ENCODE assay signal across 22 cellular contexts in the genomic region with DNA sequence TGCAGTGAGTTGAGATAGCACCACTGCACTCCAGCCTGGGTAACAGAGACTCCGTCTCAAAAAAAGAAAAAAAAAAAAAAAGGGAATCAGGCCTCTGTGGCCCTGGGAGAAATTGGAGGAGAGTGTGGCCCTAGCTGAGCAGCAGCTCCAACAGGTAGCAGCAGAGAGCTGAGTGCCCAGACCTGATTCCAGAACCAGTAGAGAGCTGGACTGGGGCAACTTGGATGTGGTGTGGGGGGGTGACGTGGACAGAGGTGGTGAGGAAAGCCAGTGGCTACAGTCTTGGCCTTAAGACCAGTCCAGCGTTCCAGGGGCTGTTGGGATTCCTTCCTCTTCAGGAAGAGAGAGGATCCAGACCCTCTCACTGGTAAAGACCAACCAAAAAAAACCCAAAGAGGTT. TPM values are rescaled to one million over a fixed set of nuclear protein-coding genes. Genes with fewer than 3 reads are reported as not detected.
"Had no signal": no experiment of that assay in that cellular context is flagged by ENCODE, and none has a peak within 500 bp of the region (broad histone marks: within the 10 kb centered on the region; RNA-seq: fewer than 3 reads in every experiment).

No MANE protein-coding gene starts in this region.

- H3K27ac ChIP-seq: ascending aorta, hepatocyte, left lung, stomach, testis, WERI-Rb-1 had no signal

- DNase-seq: activated CD4-positive, alpha-beta memory T cell treated with anti-CD3 and anti-CD28 coated beads for 36 hours; activated CD8-positive, alpha-beta memory T cell treated with anti-CD3 and anti-CD28 coated beads, Interleukin-2, amount 10 ng/mL, durations not matched to agents 7 days and 5 days; activated naive CD4-positive, alpha-beta T cell treated with anti-CD3 and anti-CD28 coated beads, Interleukin-2, amount 10 ng/mL, durations not matched to agents 7 days and 5 days; activated T-cell treated with anti-CD3 and anti-CD28 coated beads, Interleukin-2, amount 50 U/mL, for 1 hour; kidney; left lung; mammary epithelial cell; naive B cell; stomach; testis; WERI-Rb-1 had no signal

- H2AFZ ChIP-seq: hepatocyte had no signal

- ATAC-seq: activated CD8-positive, alpha-beta memory T cell treated with anti-CD3 and anti-CD28 coated beads, Interleukin-2, amount 10 ng/mL, durations not matched to agents 7 days and 5 days; esophagus mucosa; left lung; sciatic nerve had no signal

- H3K4me3 Mint-ChIP-seq: activated CD4-positive, alpha-beta memory T cell treated with anti-CD3 and anti-CD28 coated beads for 36 hours; activated CD8-positive, alpha-beta memory T cell treated with anti-CD3 and anti-CD28 coated beads, Interleukin-2, amount 10 ng/mL, durations not matched to agents 7 days and 5 days; activated naive CD4-positive, alpha-beta T cell treated with anti-CD3 and anti-CD28 coated beads, Interleukin-2, amount 10 ng/mL, durations not matched to agents 7 days and 5 days; T-helper 1 cell treated with Interleukin-12 subunit alpha and Interleukin-12 subunit beta and Interleukin-4 antibody, amounts not matched to agents 30 μg/mL and 1 μg/mL, for 36 hours had no signal

- H3K4me2 ChIP-seq: hepatocyte had no signal

- H3K9me3 Mint-ChIP-seq: activated CD4-positive, alpha-beta memory T cell treated with anti-CD3 and anti-CD28 coated beads for 36 hours; activated naive CD4-positive, alpha-beta T cell treated with anti-CD3 and anti-CD28 coated beads, Interleukin-2, amount 10 ng/mL, durations not matched to agents 7 days and 5 days; naive B cell; T-helper 1 cell treated with Interleukin-12 subunit alpha and Interleukin-12 subunit beta and Interleukin-4 antibody, amounts not matched to agents 30 μg/mL and 1 μg/mL, for 36 hours had no signal

- H3K27me3 ChIP-seq: ascending aorta, hepatocyte, left lung, stomach, testis had no signal

- H3K4me3 ChIP-seq: ascending aorta, hepatocyte, left lung, stomach, testis had no signal

- H3K79me2 ChIP-seq: hepatocyte had no signal

- H3K27ac Mint-ChIP-seq: activated CD4-positive, alpha-beta memory T cell treated with anti-CD3 and anti-CD28 coated beads for 36 hours; activated CD8-positive, alpha-beta memory T cell treated with anti-CD3 and anti-CD28 coated beads, Interleukin-2, amount 10 ng/mL, durations not matched to agents 7 days and 5 days; activated naive CD4-positive, alpha-beta T cell treated with anti-CD3 and anti-CD28 coated beads, Interleukin-2, amount 10 ng/mL, durations not matched to agents 7 days and 5 days; T-helper 1 cell treated with Interleukin-12 subunit alpha and Interleukin-12 subunit beta and Interleukin-4 antibody, amounts not matched to agents 30 μg/mL and 1 μg/mL, for 36 hours had no signal

- H3K9me3 ChIP-seq: ascending aorta, left lung, stomach, testis had no signal

- H3K27me3 Mint-ChIP-seq: activated CD4-positive, alpha-beta memory T cell treated with anti-CD3 and anti-CD28 coated beads for 36 hours; activated CD8-positive, alpha-beta memory T cell treated with anti-CD3 and anti-CD28 coated beads, Interleukin-2, amount 10 ng/mL, durations not matched to agents 7 days and 5 days; activated naive CD4-positive, alpha-beta T cell treated with anti-CD3 and anti-CD28 coated beads, Interleukin-2, amount 10 ng/mL, durations not matched to agents 7 days and 5 days; naive B cell had no signal

- FAIRE-seq: kidney had no signal

RNA-seq across cellular contexts. Expression of gene HSPB9, which starts 1.7 kb away (rescaled TPM):
- total RNA-seq: activated CD4-positive, alpha-beta memory T cell treated with anti-CD3 and anti-CD28 coated beads for 36 hours; ascending aorta; bronchial epithelial cell; esophagus mucosa; glomerular endothelial cell; hepatocyte; kidney; left lung; mammary epithelial cell; mononuclear cell; osteocyte; pulmonary artery endothelial cell; sciatic nerve; stomach; ureter had no signal
- polyA plus RNA-seq: mammary epithelial cell had no signal

RNA-seq across cellular contexts. Expression of gene ZNF385C, which starts 26.0 kb away (rescaled TPM):
- total RNA-seq: ascending aorta, glomerular endothelial cell, pulmonary artery endothelial cell had no signal
